Comparison of ENCODE assay signal across 22 cellular contexts in the genomic region with DNA sequence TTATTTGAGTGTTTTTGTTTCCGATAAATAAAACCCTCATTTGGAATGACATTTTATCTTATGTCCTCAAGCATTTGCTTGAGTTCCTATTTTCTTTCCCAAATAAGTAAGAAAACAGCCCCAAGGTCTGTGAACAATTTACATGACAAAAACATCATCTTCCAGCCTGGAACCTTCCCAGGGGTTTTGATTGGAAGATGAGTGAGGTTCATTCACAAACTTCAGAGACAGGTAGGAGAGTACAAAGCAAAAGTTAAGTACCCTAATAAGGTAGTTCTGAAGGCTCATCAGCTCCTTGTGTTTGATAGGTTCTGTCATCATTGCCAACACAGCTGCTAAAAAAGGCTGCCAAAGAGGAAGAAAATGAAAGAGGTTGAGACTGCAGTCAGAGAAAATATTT.
"Had no signal": no experiment of that assay in that cellular context is flagged by ENCODE, and none has a peak within 500 bp of the region (broad histone marks: within the 10 kb centered on the region; RNA-seq: fewer than 3 reads in every experiment).

No MANE protein-coding gene starts in this region.

- H3K4me1 ChIP-seq: ascending aorta, body of pancreas had no signal

- H3K36me3 ChIP-seq: ascending aorta had no signal

- H3K4me3 ChIP-seq: ascending aorta, body of pancreas, SK-N-MC had no signal

- H3K27me3 ChIP-seq: ascending aorta, body of pancreas had no signal

- ATAC-seq: activated CD8-positive, alpha-beta T cell treated with anti-CD3 and anti-CD28 coated beads, Interleukin-2, amount 10 ng/mL, durations not matched to agents 7 days and 5 days; body of pancreas; Panc1; Right ventricle myocardium inferior; T-cell had no signal

- DNase-seq: activated CD4-positive, alpha-beta T cell treated with anti-CD3 and anti-CD28 coated beads for 4 hours; activated CD8-positive, alpha-beta memory T cell treated with anti-CD3 and anti-CD28 coated beads, Interleukin-2, amount 50 U/mL, for 48 hours; activated CD8-positive, alpha-beta T cell treated with anti-CD3 and anti-CD28 coated beads, Interleukin-2, amount 10 ng/mL, durations not matched to agents 7 days and 5 days; activated naive CD4-positive, alpha-beta T cell; activated T-cell treated with anti-CD3 and anti-CD28 coated beads, Interleukin-2, amount 50 U/mL, for 1 hour; body of pancreas; central memory CD4-positive, alpha-beta T cell; Kasumi-1; NCI-H1048; NCI-H146; NCI-H187 treated with DMSO at 0.1 percent for 48 hours; NCI-H2081 treated with DMSO at 0.1 percent for 48 hours; NCI-H446; OCI-M1; RPMI8226; T-cell; T-helper 2 cell; T1000 had no signal

- H3K9me3 ChIP-seq: ascending aorta, body of pancreas had no signal
